8 cellular contexts compared by ENCODE assay signal in the genomic region with DNA sequence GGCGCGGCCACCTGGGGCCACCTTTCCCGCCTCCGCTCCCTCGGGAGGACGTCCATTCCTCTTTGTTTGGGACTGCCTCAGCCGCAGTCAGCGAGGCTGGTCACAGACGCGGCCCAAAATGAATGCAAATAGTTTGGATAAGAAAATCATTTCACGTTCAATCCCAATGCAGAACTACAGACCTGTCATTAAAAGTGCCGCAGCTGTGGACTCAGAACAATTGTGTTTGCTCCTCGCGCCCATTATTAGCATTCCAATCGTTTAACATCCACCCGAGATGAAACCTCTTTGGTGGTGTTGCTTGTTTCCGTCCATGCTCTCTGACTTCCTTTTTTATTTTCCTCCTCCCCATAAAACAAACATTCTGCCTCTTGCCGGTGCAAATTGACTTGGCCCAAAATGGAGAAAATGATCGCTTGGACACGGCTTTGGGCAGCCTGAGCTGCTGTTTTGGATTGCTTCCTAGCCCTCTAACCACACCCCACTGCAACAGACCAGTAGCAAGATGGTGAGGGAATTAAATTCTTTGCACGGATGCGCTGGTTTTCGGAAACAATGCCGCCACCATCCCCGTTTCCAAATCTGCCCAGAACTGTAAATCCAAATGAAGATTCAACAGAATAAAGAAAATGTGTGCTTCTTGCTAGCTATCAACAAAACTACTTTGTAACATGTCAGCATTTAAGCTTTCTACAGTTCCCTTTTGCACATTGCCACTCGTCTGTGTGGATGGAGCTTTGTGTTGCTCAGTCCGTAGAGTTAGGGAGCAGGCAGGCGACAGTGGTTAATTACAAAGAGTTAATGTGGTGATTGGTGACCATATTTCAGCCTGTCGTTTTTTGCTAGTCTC. TPM values are rescaled to one million over a fixed set of nuclear protein-coding genes. Genes with fewer than 3 reads are reported as not detected.
A peak's percentile ranks its signal among the peaks of the same experiment; 100 is the strongest.
DNase-seq lines count a peak whose midpoint lies in the region; ATAC-seq and TF ChIP-seq lines count a peak whose summit lies in the region.

No MANE protein-coding gene starts in this region.

- no peaks in the 10 kb centered on the region for H3K9me3 Mint-ChIP-seq in CD4-positive, CD25-positive, alpha-beta regulatory T cell

- peaks cover 35% of the 10 kb centered on the region for H3K4me1 ChIP-seq in CD4-positive, CD25-positive, alpha-beta regulatory T cell (ENCODE audit: control insufficient read depth, insufficient read depth, low read length, poor library complexity, severe bottlenecking)

- no peaks in the 10 kb centered on the region for H3K36me3 Mint-ChIP-seq in CD4-positive, CD25-positive, alpha-beta regulatory T cell

- no peaks in the 10 kb centered on the region for H3K27me3 Mint-ChIP-seq in CD4-positive, CD25-positive, alpha-beta regulatory T cell

- peak in 1 of 3 donors; percentile 13 for DNase-seq in CD4-positive, CD25-positive, alpha-beta regulatory T cell
- DNase-seq in NCI-H2227 treated with DMSO at 0.1 percent for 48 hours (lab: John Stamatoyannopoulos, UW) (peak; percentile 73), foreskin melanocyte (peak; percentile 60)
- peak; percentile 22 to 31 for DNase-seq in activated T-cell treated with anti-CD3 and anti-CD28 coated beads, Interleukin-2, amount 50 U/mL, for 48 hours

- peak overlapping the region; percentile 74 for H3K9ac ChIP-seq in neural cell (ENCODE audit: low read length)

- no peak overlapping the region for H3K27ac ChIP-seq in CD4-positive, CD25-positive, alpha-beta regulatory T cell (ENCODE audit: insufficient read depth, low read length, poor library complexity, severe bottlenecking)
- H3K27ac ChIP-seq in neural cell (ENCODE audit: low read length) = peak overlapping the region; percentile 58

- peaks cover 34% of the 10 kb centered on the region for H3K79me2 ChIP-seq in neural cell (replicated peaks; ENCODE audit: insufficient read depth, low read length)

- H3K4me2 ChIP-seq in neural cell (ENCODE audit: low read length) = peak overlapping the region; percentile 80

- no peak for TF ChIP-seq CTCF in neural cell (IDR thresholded peaks at IDR 0.05; ENCODE audit: poor library complexity, severe bottlenecking)

- no peak for TF ChIP-seq EP300 in neural cell (conservative IDR thresholded peaks at IDR 0.05; ENCODE audit: poor library complexity, severe bottlenecking)

- no peaks in the 10 kb centered on the region for H3K27me3 ChIP-seq in CD4-positive, CD25-positive, alpha-beta regulatory T cell (ENCODE audit: control insufficient read depth, insufficient read depth, low read length)
- no peaks in the 10 kb centered on the region for H3K27me3 ChIP-seq in neural cell (ENCODE audit: insufficient read depth, low read depth, low read length)

- no peak for TF ChIP-seq RAD21 in neural cell (conservative IDR thresholded peaks at IDR 0.05)

- H3K9me2 ChIP-seq in neural cell (ENCODE audit: insufficient read depth, low read length) = no peaks in the 10 kb centered on the region

- H3K27ac Mint-ChIP-seq in CD4-positive, CD25-positive, alpha-beta regulatory T cell = peak overlapping the region; percentile 81 to 95 (median 85)

- no peak for ATAC-seq in CD4-positive, CD25-positive, alpha-beta regulatory T cell (ENCODE audit: low read depth in 2 of 2)
- peak; percentile 1 for ATAC-seq in GM19452 (IDR thresholded peaks at IDR 0.05; ENCODE audit: unreplicated experiment)
- ATAC-seq in HG03571 (IDR thresholded peaks at IDR 0.05; ENCODE audit: unreplicated experiment) = no peak
- ATAC-seq in HG03469 (IDR thresholded peaks at IDR 0.05; ENCODE audit: unreplicated experiment) = no peak

- H3K4me3 ChIP-seq in CD4-positive, CD25-positive, alpha-beta regulatory T cell (ENCODE audit: low read depth, low read length) = peak overlapping the region; percentile 82
- H3K4me3 ChIP-seq in neural cell (ENCODE audit: low read length) = peak overlapping the region; percentile 96

- H3K4me1 Mint-ChIP-seq in CD4-positive, CD25-positive, alpha-beta regulatory T cell = peaks cover 12 to 24% (median 15%) of the 10 kb centered on the region in 4 donors

- H3K4me3 Mint-ChIP-seq in CD4-positive, CD25-positive, alpha-beta regulatory T cell = peak overlapping the region in 3 of 4 donors; percentile 90 to 97 (median 92)

- no peaks in the 10 kb centered on the region for H3K9me3 ChIP-seq in CD4-positive, CD25-positive, alpha-beta regulatory T cell (ENCODE audit: control insufficient read depth in 2 of 2, low read length in 2 of 2)
- no peaks in the 10 kb centered on the region for H3K9me3 ChIP-seq in neural cell (ENCODE audit: low read length)

- H4K20me1 ChIP-seq in neural cell (ENCODE audit: insufficient read depth) = no peaks in the 10 kb centered on the region

- H2AFZ ChIP-seq in neural cell (ENCODE audit: low read depth, low read length) = peak overlapping the region; percentile 52

- H3F3A ChIP-seq in neural cell (ENCODE audit: insufficient read depth, low read length, poor library complexity, severe bottlenecking) = no peaks in the 10 kb centered on the region

- peaks cover 7% of the 10 kb centered on the region for H3K36me3 ChIP-seq in CD4-positive, CD25-positive, alpha-beta regulatory T cell (ENCODE audit: control insufficient read depth, insufficient read depth, low read length)
- peaks cover under 1% of the 10 kb centered on the region for H3K36me3 ChIP-seq in neural cell (ENCODE audit: insufficient read depth, low read length)

TF ChIP-seq in neural cell, 6 proteins besides CTCF, POLR2A, EP300 and RAD21:
- TF ChIP-seq SMC3 (conservative IDR thresholded peaks at IDR 0.05; ENCODE audit: poor library complexity) (no peak), TAF1 (IDR thresholded peaks at IDR 0.05; ENCODE audit: low read depth) (peak; percentile 44), REST (IDR thresholded peaks at IDR 0.05; ENCODE audit: borderline replicate concordance) (peak; percentile 14), MXI1 (conservative IDR thresholded peaks at IDR 0.05; ENCODE audit: poor library complexity, severe bottlenecking) (peak; percentile 18), POLR2AphosphoS5 (IDR thresholded peaks at IDR 0.05) (peak; percentile 8), EZH2 (IDR thresholded peaks at IDR 0.05; ENCODE audit: borderline replicate concordance, insufficient read depth, low read length, poor library complexity, severe bottlenecking) (no peak)

RNA-seq across cellular contexts. Expression of gene NLN, which starts 0.8 kb away (rescaled TPM):
- total RNA-seq in CD4-positive, CD25-positive, alpha-beta regulatory T cell = 1.4 TPM
- 1 to 10 TPM in 3 of 4 donors, under 1 TPM in 1; 0.65 to 2.0 (median 1.7) TPM for polyA plus RNA-seq in CD4-positive, CD25-positive, alpha-beta regulatory T cell
- 13.7 and 18.7 TPM in 2 replicates for polyA plus RNA-seq in neural cell
- 42.9 and 47.2 TPM in 2 replicates for polyA minus RNA-seq in neural cell

RNA-seq across cellular contexts. Expression of gene SGTB, which starts 0.9 kb away (rescaled TPM):
- 84.3 TPM for total RNA-seq in CD4-positive, CD25-positive, alpha-beta regulatory T cell
- 10 to 100 TPM; 17.5 to 25.3 (median 21.5) TPM for polyA plus RNA-seq in CD4-positive, CD25-positive, alpha-beta regulatory T cell
- polyA plus RNA-seq in neural cell = 9.3 and 9.6 TPM in 2 replicates
- polyA minus RNA-seq in neural cell = 20.9 and 25.4 TPM in 2 replicates
